8 cellular contexts compared by ENCODE assay signal in genomic region chr9:93501406-93501805, GRCh38. TPM values are rescaled to one million over a fixed set of nuclear protein-coding genes. Genes with fewer than 3 reads are reported as not detected.
DNase-seq lines count a peak whose midpoint lies in the region; ATAC-seq and TF ChIP-seq lines count a peak whose summit lies in the region.

No MANE protein-coding gene starts in this region.

- H3K4me1 ChIP-seq in A673 (ENCODE audit: insufficient read depth, low read length, poor library complexity, severe bottlenecking) (no peaks in the 10 kb centered on the region), Karpas-422 (ENCODE audit: low read length) (peaks cover 15% of the 10 kb centered on the region; the same call in 1 of the 2 replicates)

- intact Hi-C loops in CD4-positive, alpha-beta T cell (cut with DNase I, micrococcal nuclease): loop anchor here (5.0 kb wide), 1 partner anchor 49 kb away; the partner anchor contains the start of genes FAM120A (in 2 of the 2) and FAM120AOS (in 2 of the 2)
- intact Hi-C loops in A673 (cut with micrococcal nuclease; ENCODE audit: unreplicated experiment): no loop called here

- peak overlapping the region; percentile 17 for H3K4me3 ChIP-seq in epithelial cell of proximal tubule (ENCODE audit: low read depth, low read length)
- H3K4me3 ChIP-seq in A673 (ENCODE audit: low read depth, low read length, poor library complexity, severe bottlenecking): no peak overlapping the region
- no peak overlapping the region for H3K4me3 ChIP-seq in Karpas-422 (ENCODE audit: low read length)

- TF ChIP-seq CTCF in CD4-positive, alpha-beta T cell (IDR thresholded peaks at IDR 0.05): no peak
- TF ChIP-seq CTCF in RWPE1 (conservative IDR thresholded peaks at IDR 0.05; ENCODE audit: low read depth): no peak
- TF ChIP-seq CTCF in epithelial cell of proximal tubule (conservative IDR thresholded peaks at IDR 0.05; ENCODE audit: low read depth, low read length): no peak
- no peak for TF ChIP-seq CTCF in osteocyte (IDR thresholded peaks at IDR 0.05)
- no peak for TF ChIP-seq CTCF in A673 (conservative IDR thresholded peaks at IDR 0.05; ENCODE audit: low read depth, low read length)

- CTCF ChIA-PET in CD4-positive, alpha-beta T cell (lab: Charles Lee): interaction anchor here (0.5 to 1.3 kb wide), 2 partner anchors 65 to 1378 kb away, joined by 3 to 4 read pairs; no protein-coding TSS in a partner anchor
- CTCF ChIA-PET in RWPE1 (lab: Yijun Ruan, JAX) (no interaction called here), A673 (lab: Charles Lee) (no interaction called here)

- no peak overlapping the region for H3K9ac ChIP-seq in Karpas-422 (ENCODE audit: low read length)

- peak overlapping the region; percentile 85 for H3K27ac Mint-ChIP-seq in CD4-positive, alpha-beta T cell
- H3K27ac Mint-ChIP-seq in osteocyte (ENCODE audit: unreplicated experiment): peak overlapping the region; percentile 95

- H3K36me3 Mint-ChIP-seq in CD4-positive, alpha-beta T cell (ENCODE audit: low read depth): peaks cover 84% of the 10 kb centered on the region
- H3K36me3 Mint-ChIP-seq in osteocyte (ENCODE audit: unreplicated experiment): peaks cover 32% of the 10 kb centered on the region

- no peaks in the 10 kb centered on the region for H3K27me3 Mint-ChIP-seq in CD4-positive, alpha-beta T cell
- H3K27me3 Mint-ChIP-seq in osteocyte (ENCODE audit: unreplicated experiment): no peaks in the 10 kb centered on the region

- H3K27me3 ChIP-seq in CD4-positive, alpha-beta T cell (ENCODE audit: control insufficient read depth, insufficient read depth, low read length): no peaks in the 10 kb centered on the region
- H3K27me3 ChIP-seq in A673 (replicated peaks; ENCODE audit: insufficient read depth, low read depth, low read length, poor library complexity): no peaks in the 10 kb centered on the region
- no peaks in the 10 kb centered on the region for H3K27me3 ChIP-seq in Karpas-422 (ENCODE audit: low read length)

- peaks cover 40% of the 10 kb centered on the region for H3K36me3 ChIP-seq in A673 (ENCODE audit: insufficient read depth, low read length, poor library complexity, severe bottlenecking)
- peaks cover 59% of the 10 kb centered on the region; the same call in 1 of the 2 replicates for H3K36me3 ChIP-seq in Karpas-422 (ENCODE audit: insufficient read depth, low read length)

- POLR2A ChIA-PET in CD4-positive, alpha-beta T cell (lab: Charles Lee): no interaction called here
- POLR2A ChIA-PET in RWPE1 (lab: Yijun Ruan, JAX; ENCODE audit: low non-redundant PET) (no interaction called here), A673 (lab: Charles Lee; ENCODE audit: low non-redundant PET) (no interaction called here)

- H3K9me3 Mint-ChIP-seq in CD4-positive, alpha-beta T cell: no peaks in the 10 kb centered on the region
- no peaks in the 10 kb centered on the region for H3K9me3 Mint-ChIP-seq in osteocyte (ENCODE audit: unreplicated experiment)

- H2AFZ ChIP-seq in Karpas-422 (ENCODE audit: low read length): no peak overlapping the region

- H3K79me2 ChIP-seq in Karpas-422 (ENCODE audit: low read length): peaks cover 92% of the 10 kb centered on the region

- no peaks in the 10 kb centered on the region for H3K9me3 ChIP-seq in CD4-positive, alpha-beta T cell (ENCODE audit: control insufficient read depth, low read length)
- H3K9me3 ChIP-seq in A673 (ENCODE audit: low read depth, low read length, poor library complexity, severe bottlenecking): no peaks in the 10 kb centered on the region
- no peaks in the 10 kb centered on the region for H3K9me3 ChIP-seq in Karpas-422 (ENCODE audit: low read length)

- peaks cover 65% of the 10 kb centered on the region for H3K4me1 Mint-ChIP-seq in CD4-positive, alpha-beta T cell (ENCODE audit: low read depth)
- peaks cover 42% of the 10 kb centered on the region for H3K4me1 Mint-ChIP-seq in osteocyte (ENCODE audit: unreplicated experiment)

- no peak overlapping the region for H3K27ac ChIP-seq in CD4-positive, alpha-beta T cell (ENCODE audit: low read depth, low read length)
- no peak overlapping the region for H3K27ac ChIP-seq in RWPE1
- no peak overlapping the region for H3K27ac ChIP-seq in A673 (ENCODE audit: low read depth, low read length, poor library complexity, severe bottlenecking)
- no peak overlapping the region for H3K27ac ChIP-seq in Karpas-422 (ENCODE audit: low read length)

- H4K20me1 ChIP-seq in Karpas-422 (ENCODE audit: insufficient read depth, low read depth, low read length): no peaks in the 10 kb centered on the region

- no TSS peak for BruUV-seq in A673 (replicated peaks; lab: Mats Ljungman, UMichigan)

- no peaks in the 10 kb centered on the region for H3K9me2 ChIP-seq in Karpas-422 (replicated peaks; ENCODE audit: insufficient read depth, low read length)

- ATAC-seq in CD4-positive, alpha-beta T cell (ENCODE audit: poor library complexity): peak; percentile 55
- ATAC-seq in HG02642 (IDR thresholded peaks at IDR 0.05; ENCODE audit: poor library complexity, unreplicated experiment): no peak

- no peak for DNase-seq in CD4-positive, alpha-beta T cell
- DNase-seq in RWPE1 (ENCODE audit: low spot score): peak; percentile 44
- DNase-seq in epithelial cell of proximal tubule (ENCODE audit: low read depth): no peak
- no peak for DNase-seq in osteocyte (ENCODE audit: extremely low spot score, unreplicated experiment)
- no peak for DNase-seq in A673 (ENCODE audit: low spot score)
- no peak for DNase-seq in NCI-H146 treated with DMSO at 0.1 percent for 48 hours (lab: John Stamatoyannopoulos, UW; ENCODE audit: unreplicated experiment)
- no peak for DNase-seq in Karpas-422

- H3K4me2 ChIP-seq in Karpas-422 (ENCODE audit: low read depth, low read length, poor library complexity, severe bottlenecking): no peak overlapping the region

- H3K4me3 Mint-ChIP-seq in CD4-positive, alpha-beta T cell: peak overlapping the region; percentile 87
- H3K4me3 Mint-ChIP-seq in osteocyte (ENCODE audit: unreplicated experiment): peak overlapping the region; percentile 75

RNA-seq across cellular contexts. Expression of gene FAM120AOS, which starts 48.0 kb away (rescaled TPM):
- 10 to 100 TPM; 45.6 to 50.3 TPM for total RNA-seq in CD4-positive, alpha-beta T cell
- total RNA-seq in epithelial cell of proximal tubule: 31.4 and 38.6 TPM in 2 replicates
- total RNA-seq in osteocyte: 33.9 and 36.4 TPM in 2 replicates
- total RNA-seq in A673 (2021): 34.5 and 35.8 TPM in 2 replicates
- 47.1 and 48.1 TPM in 2 replicates for total RNA-seq in Karpas-422 (2014; rRNA removed; shearing (Covaris generic); ENCODE audit: low replicate concordance)

RNA-seq across cellular contexts. Expression of gene FAM120A, which starts 49.9 kb away (rescaled TPM):
- total RNA-seq in CD4-positive, alpha-beta T cell: 10 to 100 TPM; 46.5 to 51.7 TPM
- total RNA-seq in epithelial cell of proximal tubule: 68.6 and 71.0 TPM in 2 replicates
- total RNA-seq in osteocyte: 93.1 and 95.9 TPM in 2 replicates
- total RNA-seq in A673 (2021): 76.4 and 91.0 TPM in 2 replicates
- total RNA-seq in Karpas-422 (2014; rRNA removed; shearing (Covaris generic); ENCODE audit: low replicate concordance): 79.3 and 83.1 TPM in 2 replicates
